ENCODE assay signal across 1 cellular context in the genomic region with DNA sequence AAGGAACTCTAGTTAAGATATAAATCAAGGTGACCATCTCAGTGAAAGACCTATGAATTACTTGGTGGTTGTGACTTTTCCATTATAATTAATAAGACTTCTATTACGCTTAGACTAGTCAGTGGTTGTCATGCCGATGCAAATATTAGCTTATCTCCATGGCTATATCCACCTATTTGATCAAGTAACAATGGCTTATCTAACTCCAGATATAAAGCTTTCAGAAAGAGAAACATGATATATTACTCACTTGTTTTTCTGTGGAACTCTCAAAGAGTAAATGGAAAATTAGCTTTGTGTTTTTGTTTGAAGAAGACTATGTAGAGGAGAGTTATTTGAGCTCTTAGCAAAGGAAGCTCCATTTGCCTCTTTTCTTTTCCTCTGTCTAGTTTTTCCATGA.
TF ChIP-seq lines count a peak whose summit lies in the region.

No MANE protein-coding gene starts in this region.

TF ChIP-seq in GM23338, 12 proteins besides CTCF, POLR2A, EP300 and RAD21 (continued from another document):
- TF ChIP-seq CREB1 (CRISPR knock-in tag; IDR thresholded peaks at IDR 0.05; ENCODE audit: low read depth): no peak
- no peak for TF ChIP-seq EZH2 (IDR thresholded peaks at IDR 0.05; ENCODE audit: low read depth, unreplicated experiment)
- no peak for TF ChIP-seq EZH2phosphoT487 (IDR thresholded peaks at IDR 0.05; ENCODE audit: unreplicated experiment)
